Comparison of ENCODE assay signal across 1 cellular context in the genomic region with DNA sequence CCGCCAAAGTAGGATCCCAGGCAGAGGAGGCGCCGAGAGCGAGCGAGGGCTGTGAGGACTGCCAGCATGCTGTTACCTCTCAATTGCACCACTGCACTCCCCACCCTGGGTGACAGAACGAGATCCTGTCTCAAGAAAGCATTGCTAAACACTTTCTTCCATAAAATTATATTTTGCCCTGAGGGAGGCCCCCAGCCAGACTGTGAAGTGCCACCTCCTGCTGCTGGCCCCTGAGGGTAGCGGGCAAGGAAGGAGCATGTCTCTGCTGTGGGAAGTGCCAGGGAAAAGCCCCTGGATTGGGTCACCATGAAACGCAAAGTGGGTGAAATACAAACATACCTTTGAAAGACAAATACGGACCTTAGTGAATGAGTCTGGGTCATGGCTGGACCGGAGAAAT.
TF ChIP-seq lines count a peak whose summit lies in the region.

No MANE protein-coding gene starts in this region.

TF ChIP-seq in GM23338, 12 proteins besides CTCF, POLR2A, EP300 and RAD21:
- TF ChIP-seq, protein P1, sequence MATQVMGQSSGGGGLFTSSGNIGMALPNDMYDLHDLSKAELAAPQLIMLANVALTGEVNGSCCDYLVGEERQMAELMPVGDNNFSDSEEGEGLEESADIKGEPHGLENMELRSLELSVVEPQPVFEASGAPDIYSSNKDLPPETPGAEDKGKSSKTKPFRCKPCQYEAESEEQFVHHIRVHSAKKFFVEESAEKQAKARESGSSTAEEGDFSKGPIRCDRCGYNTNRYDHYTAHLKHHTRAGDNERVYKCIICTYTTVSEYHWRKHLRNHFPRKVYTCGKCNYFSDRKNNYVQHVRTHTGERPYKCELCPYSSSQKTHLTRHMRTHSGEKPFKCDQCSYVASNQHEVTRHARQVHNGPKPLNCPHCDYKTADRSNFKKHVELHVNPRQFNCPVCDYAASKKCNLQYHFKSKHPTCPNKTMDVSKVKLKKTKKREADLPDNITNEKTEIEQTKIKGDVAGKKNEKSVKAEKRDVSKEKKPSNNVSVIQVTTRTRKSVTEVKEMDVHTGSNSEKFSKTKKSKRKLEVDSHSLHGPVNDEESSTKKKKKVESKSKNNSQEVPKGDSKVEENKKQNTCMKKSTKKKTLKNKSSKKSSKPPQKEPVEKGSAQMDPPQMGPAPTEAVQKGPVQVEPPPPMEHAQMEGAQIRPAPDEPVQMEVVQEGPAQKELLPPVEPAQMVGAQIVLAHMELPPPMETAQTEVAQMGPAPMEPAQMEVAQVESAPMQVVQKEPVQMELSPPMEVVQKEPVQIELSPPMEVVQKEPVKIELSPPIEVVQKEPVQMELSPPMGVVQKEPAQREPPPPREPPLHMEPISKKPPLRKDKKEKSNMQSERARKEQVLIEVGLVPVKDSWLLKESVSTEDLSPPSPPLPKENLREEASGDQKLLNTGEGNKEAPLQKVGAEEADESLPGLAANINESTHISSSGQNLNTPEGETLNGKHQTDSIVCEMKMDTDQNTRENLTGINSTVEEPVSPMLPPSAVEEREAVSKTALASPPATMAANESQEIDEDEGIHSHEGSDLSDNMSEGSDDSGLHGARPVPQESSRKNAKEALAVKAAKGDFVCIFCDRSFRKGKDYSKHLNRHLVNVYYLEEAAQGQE (IDR thresholded peaks at IDR 0.05; ENCODE audit: unreplicated experiment), result no peak
- no peak for TF ChIP-seq POLR2AphosphoS5 (IDR thresholded peaks at IDR 0.05; ENCODE audit: low read depth)
- TF ChIP-seq, protein P2, sequence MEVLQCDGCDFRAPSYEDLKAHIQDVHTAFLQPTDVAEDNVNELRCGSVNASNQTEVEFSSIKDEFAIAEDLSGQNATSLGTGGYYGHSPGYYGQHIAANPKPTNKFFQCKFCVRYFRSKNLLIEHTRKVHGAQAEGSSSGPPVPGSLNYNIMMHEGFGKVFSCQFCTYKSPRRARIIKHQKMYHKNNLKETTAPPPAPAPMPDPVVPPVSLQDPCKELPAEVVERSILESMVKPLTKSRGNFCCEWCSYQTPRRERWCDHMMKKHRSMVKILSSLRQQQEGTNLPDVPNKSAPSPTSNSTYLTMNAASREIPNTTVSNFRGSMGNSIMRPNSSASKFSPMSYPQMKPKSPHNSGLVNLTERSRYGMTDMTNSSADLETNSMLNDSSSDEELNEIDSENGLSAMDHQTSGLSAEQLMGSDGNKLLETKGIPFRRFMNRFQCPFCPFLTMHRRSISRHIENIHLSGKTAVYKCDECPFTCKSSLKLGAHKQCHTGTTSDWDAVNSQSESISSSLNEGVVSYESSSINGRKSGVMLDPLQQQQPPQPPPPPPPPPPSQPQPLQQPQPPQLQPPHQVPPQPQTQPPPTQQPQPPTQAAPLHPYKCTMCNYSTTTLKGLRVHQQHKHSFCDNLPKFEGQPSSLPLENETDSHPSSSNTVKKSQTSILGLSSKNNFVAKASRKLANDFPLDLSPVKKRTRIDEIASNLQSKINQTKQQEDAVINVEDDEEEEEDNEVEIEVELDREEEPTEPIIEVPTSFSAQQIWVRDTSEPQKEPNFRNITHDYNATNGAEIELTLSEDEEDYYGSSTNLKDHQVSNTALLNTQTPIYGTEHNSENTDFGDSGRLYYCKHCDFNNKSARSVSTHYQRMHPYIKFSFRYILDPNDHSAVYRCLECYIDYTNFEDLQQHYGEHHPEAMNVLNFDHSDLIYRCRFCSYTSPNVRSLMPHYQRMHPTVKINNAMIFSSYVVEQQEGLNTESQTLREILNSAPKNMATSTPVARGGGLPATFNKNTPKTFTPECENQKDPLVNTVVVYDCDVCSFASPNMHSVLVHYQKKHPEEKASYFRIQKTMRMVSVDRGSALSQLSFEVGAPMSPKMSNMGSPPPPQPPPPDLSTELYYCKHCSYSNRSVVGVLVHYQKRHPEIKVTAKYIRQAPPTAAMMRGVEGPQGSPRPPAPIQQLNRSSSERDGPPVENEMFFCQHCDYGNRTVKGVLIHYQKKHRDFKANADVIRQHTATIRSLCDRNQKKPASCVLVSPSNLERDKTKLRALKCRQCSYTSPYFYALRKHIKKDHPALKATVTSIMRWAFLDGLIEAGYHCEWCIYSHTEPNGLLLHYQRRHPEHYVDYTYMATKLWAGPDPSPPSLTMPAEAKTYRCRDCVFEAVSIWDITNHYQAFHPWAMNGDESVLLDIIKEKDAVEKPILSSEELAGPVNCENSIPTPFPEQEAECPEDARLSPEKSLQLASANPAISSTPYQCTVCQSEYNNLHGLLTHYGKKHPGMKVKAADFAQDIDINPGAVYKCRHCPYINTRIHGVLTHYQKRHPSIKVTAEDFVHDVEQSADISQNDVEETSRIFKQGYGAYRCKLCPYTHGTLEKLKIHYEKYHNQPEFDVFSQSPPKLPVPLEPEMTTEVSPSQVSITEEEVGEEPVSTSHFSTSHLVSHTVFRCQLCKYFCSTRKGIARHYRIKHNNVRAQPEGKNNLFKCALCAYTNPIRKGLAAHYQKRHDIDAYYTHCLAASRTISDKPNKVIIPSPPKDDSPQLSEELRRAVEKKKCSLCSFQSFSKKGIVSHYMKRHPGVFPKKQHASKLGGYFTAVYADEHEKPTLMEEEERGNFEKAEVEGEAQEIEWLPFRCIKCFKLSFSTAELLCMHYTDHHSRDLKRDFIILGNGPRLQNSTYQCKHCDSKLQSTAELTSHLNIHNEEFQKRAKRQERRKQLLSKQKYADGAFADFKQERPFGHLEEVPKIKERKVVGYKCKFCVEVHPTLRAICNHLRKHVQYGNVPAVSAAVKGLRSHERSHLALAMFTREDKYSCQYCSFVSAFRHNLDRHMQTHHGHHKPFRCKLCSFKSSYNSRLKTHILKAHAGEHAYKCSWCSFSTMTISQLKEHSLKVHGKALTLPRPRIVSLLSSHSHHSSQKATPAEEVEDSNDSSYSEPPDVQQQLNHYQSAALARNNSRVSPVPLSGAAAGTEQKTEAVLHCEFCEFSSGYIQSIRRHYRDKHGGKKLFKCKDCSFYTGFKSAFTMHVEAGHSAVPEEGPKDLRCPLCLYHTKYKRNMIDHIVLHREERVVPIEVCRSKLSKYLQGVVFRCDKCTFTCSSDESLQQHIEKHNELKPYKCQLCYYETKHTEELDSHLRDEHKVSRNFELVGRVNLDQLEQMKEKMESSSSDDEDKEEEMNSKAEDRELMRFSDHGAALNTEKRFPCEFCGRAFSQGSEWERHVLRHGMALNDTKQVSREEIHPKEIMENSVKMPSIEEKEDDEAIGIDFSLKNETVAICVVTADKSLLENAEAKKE (CRISPR knock-in tag; IDR thresholded peaks at IDR 0.05), result no peak
- TF ChIP-seq EZH2 (IDR thresholded peaks at IDR 0.05; ENCODE audit: low read depth, unreplicated experiment), result no peak
- no peak for TF ChIP-seq ZNF331 (CRISPR knock-in tag; IDR thresholded peaks at IDR 0.05; ENCODE audit: low read depth)
- no peak for TF ChIP-seq ZNF114 (CRISPR knock-in tag; IDR thresholded peaks at IDR 0.05)
- TF ChIP-seq, protein P3, sequence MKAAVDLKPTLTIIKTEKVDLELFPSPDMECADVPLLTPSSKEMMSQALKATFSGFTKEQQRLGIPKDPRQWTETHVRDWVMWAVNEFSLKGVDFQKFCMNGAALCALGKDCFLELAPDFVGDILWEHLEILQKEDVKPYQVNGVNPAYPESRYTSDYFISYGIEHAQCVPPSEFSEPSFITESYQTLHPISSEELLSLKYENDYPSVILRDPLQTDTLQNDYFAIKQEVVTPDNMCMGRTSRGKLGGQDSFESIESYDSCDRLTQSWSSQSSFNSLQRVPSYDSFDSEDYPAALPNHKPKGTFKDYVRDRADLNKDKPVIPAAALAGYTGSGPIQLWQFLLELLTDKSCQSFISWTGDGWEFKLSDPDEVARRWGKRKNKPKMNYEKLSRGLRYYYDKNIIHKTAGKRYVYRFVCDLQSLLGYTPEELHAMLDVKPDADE (IDR thresholded peaks at IDR 0.05), result no peak
TF ChIP-seq in GM23338: peak in this region for 0.
